ENCODE assay signal across 8 cellular contexts in the genomic region with DNA sequence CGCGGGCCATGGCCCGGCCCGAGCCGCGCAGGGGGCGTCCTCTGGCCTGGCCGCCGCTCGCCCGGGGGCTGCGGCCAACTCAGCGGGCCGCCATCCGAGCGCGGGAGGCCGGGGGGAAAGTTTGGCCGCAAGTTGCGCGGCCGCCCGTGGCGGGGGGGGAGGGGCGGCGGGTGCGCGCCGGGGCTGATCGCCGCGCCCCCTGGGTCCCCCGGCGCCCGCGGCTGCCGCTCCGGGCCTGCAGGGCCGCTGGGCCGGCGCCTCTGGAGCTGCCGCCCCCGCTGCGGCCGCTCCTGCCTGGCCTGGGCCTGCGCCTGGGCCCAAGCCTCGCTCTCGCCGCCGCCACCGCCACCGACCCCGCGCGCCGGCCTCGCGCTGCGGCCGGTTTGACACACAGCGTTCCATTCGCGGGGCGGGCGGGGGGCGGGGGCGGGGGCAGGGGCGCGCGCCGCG. TPM values are rescaled to one million over a fixed set of nuclear protein-coding genes. Genes with fewer than 3 reads are reported as not detected.
A peak's percentile ranks its signal among the peaks of the same experiment; 100 is the strongest.
DNase-seq lines count a peak whose midpoint lies in the region; ATAC-seq and TF ChIP-seq lines count a peak whose summit lies in the region.

Gene NR2F6 (minus strand): TSS at position 385 of the 450 bp plus-strand sequence. CDS start 699 bp downstream, outside the sequence.

- H3K27ac Mint-ChIP-seq in brain, result peak within 1 kb of the TSS; percentile 64 to 97 (median 88)

- peak within 1 kb of the TSS; percentile 86 to 92 (median 90) for H3K4me3 Mint-ChIP-seq in brain

- 3% methylated on average over 6 of the region's 72 CpGs for WGBS in suprapubic skin

- TF ChIP-seq CTCF in brain (conservative IDR thresholded peaks at IDR 0.05) (no peak), suprapubic skin (IDR thresholded peaks at IDR 0.05) (no peak)

- TF ChIP-seq POLR2A in suprapubic skin (IDR thresholded peaks at IDR 0.05), result no peak

- H3K4me1 Mint-ChIP-seq in brain, result peaks cover 38% of the 10 kb centered on the region

- H3K36me3 Mint-ChIP-seq in brain, result no peaks in the 10 kb centered on the region

- H3K9me3 ChIP-seq in ES-I3 (ENCODE audit: control insufficient read depth, insufficient read depth, low read length) (no peaks in the 10 kb centered on the region), suprapubic skin (no peaks in the 10 kb centered on the region)

- intact Hi-C loops in left colon (cut with DNase I, micrococcal nuclease), result no loop called here

- peak; percentile 45 for DNase-seq in HK-2 (ENCODE audit: unreplicated experiment)
- no peak for DNase-seq in left colon
- DNase-seq in suprapubic skin (ENCODE audit: low spot score in 2 of 2), result no peak
- no peak for DNase-seq in D341Med (ENCODE audit: low spot score)
- DNase-seq in NCI-H345 treated with DMSO at 0.1 percent for 48 hours (lab: John Stamatoyannopoulos, UW; ENCODE audit: unreplicated experiment), result no peak
- no peak for DNase-seq in NCI-H1694 treated with DMSO at 0.1 percent for 48 hours (lab: John Stamatoyannopoulos, UW)

- H3K36me3 ChIP-seq in ES-I3 (ENCODE audit: insufficient read depth, low read length), result peaks cover 3% of the 10 kb centered on the region
- H3K36me3 ChIP-seq in suprapubic skin, result peaks cover 6% of the 10 kb centered on the region

- H3K4me3 ChIP-seq in suprapubic skin, result peak within 1 kb of the TSS; percentile 82

- TF ChIP-seq EP300 in suprapubic skin (IDR thresholded peaks at IDR 0.05), result no peak

- H3K4me1 ChIP-seq in ES-I3 (ENCODE audit: insufficient read depth, low read length) (peaks cover 33% of the 10 kb centered on the region; the same call in 1 of the 2 replicates), suprapubic skin (peaks cover 47% of the 10 kb centered on the region)

- H3K9ac ChIP-seq in ES-I3 (ENCODE audit: low read depth, low read length), result peak within 1 kb of the TSS; percentile 90

- H3K27ac ChIP-seq in suprapubic skin, result peak within 1 kb of the TSS; percentile 83

- no peak for ATAC-seq in left colon

- H3K27me3 ChIP-seq in suprapubic skin, result no peaks in the 10 kb centered on the region

- H3K27me3 Mint-ChIP-seq in brain, result peaks cover 11% of the 10 kb centered on the region

- peaks cover 0 to 2% (median 0%) of the 10 kb centered on the region in 5 experiments for H3K9me3 Mint-ChIP-seq in brain

RNA-seq across cellular contexts. Expression of gene NR2F6, which starts in this region (rescaled TPM):
- 15.9 TPM for polyA plus RNA-seq in brain (ENCODE audit: insufficient read depth, low read depth, low replicate concordance)
- total RNA-seq in left colon, result 100 to 1,000 TPM; 151 to 181 TPM
- 10 to 100 TPM; 25.8 to 79.3 (median 54.8) TPM for total RNA-seq in suprapubic skin
